ENCODE assay signal across 15 cellular contexts in genomic region chr11:2578934-2579280, GRCh38.
"Had no signal": no experiment of that assay in that cellular context is flagged by ENCODE, and none has a peak within 500 bp of the region (broad histone marks: within the 10 kb centered on the region; RNA-seq: fewer than 3 reads in every experiment).

No MANE protein-coding gene starts in this region.

- H3K4me3 Mint-ChIP-seq: activated CD8-positive, alpha-beta T cell treated with anti-CD3 and anti-CD28 coated beads for 36 hours; activated naive CD8-positive, alpha-beta T cell treated with anti-CD3 and anti-CD28 coated beads for 36 hours; activated T-helper 17 cell treated with anti-CD3 and anti-CD28 coated beads, Interleukin-2, amount 50 U/mL, for 72 hours; natural killer cell had no signal

- H3K36me3 Mint-ChIP-seq: activated naive CD8-positive, alpha-beta T cell treated with anti-CD3 and anti-CD28 coated beads for 36 hours; natural killer cell had no signal

- H3K27ac Mint-ChIP-seq: activated CD8-positive, alpha-beta T cell treated with anti-CD3 and anti-CD28 coated beads for 36 hours; activated naive CD8-positive, alpha-beta T cell treated with anti-CD3 and anti-CD28 coated beads for 36 hours; activated T-helper 17 cell treated with anti-CD3 and anti-CD28 coated beads, Interleukin-2, amount 50 U/mL, for 72 hours; natural killer cell had no signal

- H3K27me3 Mint-ChIP-seq: activated CD8-positive, alpha-beta T cell treated with anti-CD3 and anti-CD28 coated beads for 36 hours; activated naive CD8-positive, alpha-beta T cell treated with anti-CD3 and anti-CD28 coated beads for 36 hours; activated T-helper 17 cell treated with anti-CD3 and anti-CD28 coated beads, Interleukin-2, amount 50 U/mL, for 72 hours had no signal

- H3K4me1 Mint-ChIP-seq: activated naive CD8-positive, alpha-beta T cell treated with anti-CD3 and anti-CD28 coated beads for 36 hours; activated T-helper 17 cell treated with anti-CD3 and anti-CD28 coated beads, Interleukin-2, amount 50 U/mL, for 72 hours; natural killer cell had no signal

- DNase-seq: activated CD4-positive, alpha-beta T cell treated with anti-CD3 and anti-CD28 coated beads for 1 hour; activated CD8-positive, alpha-beta T cell treated with anti-CD3 and anti-CD28 coated beads for 36 hours; activated naive CD8-positive, alpha-beta T cell treated with anti-CD3 and anti-CD28 coated beads for 36 hours; anterior cingulate cortex; cerebellar nuclear complex; dermis blood vessel endothelial cell; erythroblast; hypothalamus; occipital lobe; stimulated activated CD4-positive, alpha-beta T cell treated with anti-CD3 and anti-CD28 coated beads, Interleukin-2, amount 100 ng/mL, for 48 hours; stimulated activated CD8-positive, alpha-beta memory T cell treated with anti-CD3 and anti-CD28 coated beads, Interleukin-4, amount 100 ng/mL, for 48 hours; stimulated activated naive CD8-positive, alpha-beta T cell treated with anti-CD3 and anti-CD28 coated beads, Interleukin-15, Interleukin-2, amounts not matched to agents 100 U/mL and 50 U/mL, for 24 hours had no signal

- ATAC-seq: activated CD8-positive, alpha-beta T cell treated with anti-CD3 and anti-CD28 coated beads for 36 hours; activated T-helper 17 cell treated with anti-CD3 and anti-CD28 coated beads, Interleukin-2, amount 50 U/mL, for 72 hours; natural killer cell; stimulated activated naive CD8-positive, alpha-beta T cell treated with anti-CD3 and anti-CD28 coated beads, Interleukin-15, Interleukin-2, amounts not matched to agents 100 U/mL and 50 U/mL, for 24 hours had no signal

- FAIRE-seq: TTC549 had no signal

- H3K9me3 Mint-ChIP-seq: activated CD8-positive, alpha-beta T cell treated with anti-CD3 and anti-CD28 coated beads for 36 hours; activated naive CD8-positive, alpha-beta T cell treated with anti-CD3 and anti-CD28 coated beads for 36 hours; activated T-helper 17 cell treated with anti-CD3 and anti-CD28 coated beads, Interleukin-2, amount 50 U/mL, for 72 hours; natural killer cell had no signal
